Comparison of ENCODE assay signal across 9 cellular contexts in genomic region chr5:178114325-178115135, GRCh38. TPM values are rescaled to one million over a fixed set of nuclear protein-coding genes. Genes with fewer than 3 reads are reported as not detected.
DNase-seq lines count a peak whose midpoint lies in the region; ATAC-seq and TF ChIP-seq lines count a peak whose summit lies in the region.
"Had no signal": no experiment of that assay in that cellular context is flagged by ENCODE, and none has a peak within 500 bp of the region (broad histone marks: within the 10 kb centered on the region; RNA-seq: fewer than 3 reads in every experiment).

No MANE protein-coding gene starts in this region.

- TF ChIP-seq CTCF in mammary epithelial cell (conservative IDR thresholded peaks at IDR 0.05 in 1 of 2, IDR thresholded peaks at IDR 0.05 in 1 of 2; ENCODE audit: extremely low read depth in 1 of 2, insufficient read depth in 1 of 2, low read depth in 1 of 2, low read length in 2 of 2) (no peak), lower lobe of right lung (IDR thresholded peaks at IDR 0.05) (no peak), testis (IDR thresholded peaks at IDR 0.05) (no peak)

- H3K9me3 ChIP-seq in SJCRH30 (replicated peaks): no peaks in the 10 kb centered on the region; the same call in 1 of the 2 replicates
- no peaks in the 10 kb centered on the region for H3K9me3 ChIP-seq in mammary epithelial cell (replicated peaks; ENCODE audit: insufficient read depth, low read length)
- peaks cover 3% of the 10 kb centered on the region for H3K9me3 ChIP-seq in lower lobe of right lung
- no peaks in the 10 kb centered on the region for H3K9me3 ChIP-seq in testis
- H3K9me3 ChIP-seq: neutrophil had no signal

- H4K20me1 ChIP-seq in mammary epithelial cell (ENCODE audit: insufficient read depth, low read length): no peaks in the 10 kb centered on the region

- peak overlapping the region; percentile 100 for H3K4me2 ChIP-seq in mammary epithelial cell (ENCODE audit: insufficient read depth, low read depth, low read length)

- intact Hi-C loops in mammary epithelial cell (cut with micrococcal nuclease) (no loop called here), lower lobe of right lung (cut with DNase I) (no loop called here), testis (cut with DNase I; ENCODE audit: low total_unique reads) (no loop called here)

- peak overlapping the region; percentile 91 for H2AFZ ChIP-seq in mammary epithelial cell (ENCODE audit: low read depth, low read length)

- in situ Hi-C loops in mammary epithelial cell (cut with MboI; ENCODE audit: low sequenced_read_pairs in 2 of 2): no loop called here

- H3K79me2 ChIP-seq in mammary epithelial cell (ENCODE audit: insufficient read depth, low read length): no peaks in the 10 kb centered on the region

- H3K27me3 ChIP-seq in SJCRH30: no peaks in the 10 kb centered on the region
- no peaks in the 10 kb centered on the region for H3K27me3 ChIP-seq in mammary epithelial cell (ENCODE audit: insufficient read depth, low read length)
- peaks cover 32% of the 10 kb centered on the region for H3K27me3 ChIP-seq in lower lobe of right lung (ENCODE audit: low read depth)
- H3K27me3 ChIP-seq in testis: no peaks in the 10 kb centered on the region

- TF ChIP-seq POLR2A in testis (IDR thresholded peaks at IDR 0.05): no peak

- dilution Hi-C loops in mammary epithelial cell (cut with HindIII; ENCODE audit: low sequenced_read_pairs): no loop called here

- ATAC-seq in GM18907 (IDR thresholded peaks at IDR 0.05; ENCODE audit: unreplicated experiment) (peak; percentile 13), lower lobe of right lung (peak; percentile 11 to 33), GM19035 (IDR thresholded peaks at IDR 0.05; ENCODE audit: unreplicated experiment) (no peak)

- peak overlapping the region; percentile 78 for H3K4me3 ChIP-seq in SJCRH30
- peak overlapping the region; percentile 47 to 74 (median 66) for H3K4me3 ChIP-seq in mammary epithelial cell (replicated peaks in 1 of 3; ENCODE audit: insufficient read depth in 1 of 3, low read depth in 2 of 3, low read length in 3 of 3)
- H3K4me3 ChIP-seq in lower lobe of right lung: peak overlapping the region; percentile 63
- peak overlapping the region; percentile 37 to 43 for H3K4me3 ChIP-seq in testis

- H3K27ac ChIP-seq in SJCRH30: peak overlapping the region; percentile 97
- no peak overlapping the region for H3K27ac ChIP-seq in mammary epithelial cell (ENCODE audit: insufficient read depth, low read depth, low read length)
- peak overlapping the region; percentile 74 for H3K27ac ChIP-seq in lower lobe of right lung
- H3K27ac ChIP-seq in testis: no peak overlapping the region
- H3K27ac ChIP-seq: neutrophil had no signal

- DNase-seq in SJCRH30: peak; percentile 59 to 66
- no peak for DNase-seq in mammary epithelial cell
- no peak for DNase-seq in lower lobe of right lung
- DNase-seq in testis: peak; percentile 47
- DNase-seq in hepatic stellate cell (ENCODE audit: low spot score): no peak
- no peak for DNase-seq in NCI-H1930 (lab: John Stamatoyannopoulos, UW)

- BruUV-seq in mammary epithelial cell (replicated peaks; lab: Mats Ljungman, UMichigan): no TSS peak

- 38% methylated on average over 21 of the region's 28 CpGs for WGBS in mammary epithelial cell (ENCODE audit: low coverage, missing lambda C conversion rate)
- 20 to 46% methylated on average over 7 to 28 of the region's 28 CpGs for WGBS in testis, 2 donors

- no peak overlapping the region for H3K9ac ChIP-seq in mammary epithelial cell (ENCODE audit: insufficient read depth, low read length)

- peaks cover 32% of the 10 kb centered on the region for H3K4me1 ChIP-seq in SJCRH30
- peaks cover 13% of the 10 kb centered on the region for H3K4me1 ChIP-seq in mammary epithelial cell (ENCODE audit: insufficient read depth, low read length)
- peaks cover 35% of the 10 kb centered on the region for H3K4me1 ChIP-seq in lower lobe of right lung
- H3K4me1 ChIP-seq in testis: peaks cover 9% of the 10 kb centered on the region

- H3K36me3 ChIP-seq in SJCRH30 (peaks cover 7% of the 10 kb centered on the region), mammary epithelial cell (ENCODE audit: insufficient read depth, low read length) (no peaks in the 10 kb centered on the region), lower lobe of right lung (no peaks in the 10 kb centered on the region), testis (ENCODE audit: low read depth, missing control alignments) (no peaks in the 10 kb centered on the region)
- H3K36me3 ChIP-seq: neutrophil had no signal

- CTCF ChIA-PET in mammary epithelial cell (lab: Charles Lee; ENCODE audit: low non-redundant PET): no interaction called here

RNA-seq across cellular contexts. Expression of gene N4BP3, which starts 1.2 kb away (rescaled TPM):
- total RNA-seq in SJCRH30 (2014; rRNA removed; shearing (Covaris generic)): 43.8 and 45.8 TPM in 2 replicates
- total RNA-seq in mammary epithelial cell: 1 to 10 TPM in 1 of 2 donors, under 1 TPM in 1; 0.67 to 2.2 TPM
- 0.46 TPM for polyA plus RNA-seq in mammary epithelial cell
- polyA minus RNA-seq in mammary epithelial cell: not detected
- 7.9 TPM for total RNA-seq in lower lobe of right lung
- total RNA-seq in testis: 1 to 10 TPM; 3.2 to 3.6 TPM
- polyA plus RNA-seq in testis (ENCODE audit: insufficient read depth, low read depth, low replicate concordance): 1.4 TPM

RNA-seq across cellular contexts. Expression of gene RMND5B, which starts 16.3 kb away (rescaled TPM):
- 24.6 and 24.7 TPM in 2 replicates for total RNA-seq in SJCRH30 (2014; rRNA removed; shearing (Covaris generic))
- total RNA-seq in mammary epithelial cell: 10 to 100 TPM; 15.3 to 23.8 TPM
- 17.1 TPM for polyA plus RNA-seq in mammary epithelial cell
- polyA minus RNA-seq in mammary epithelial cell: 22.2 TPM
- 38.6 TPM for total RNA-seq in lower lobe of right lung
- 100 to 1,000 TPM in 1 of 2 donors, 10 to 100 TPM in 1; 73.0 to 102 TPM for total RNA-seq in testis
- polyA plus RNA-seq in testis (ENCODE audit: insufficient read depth, low read depth, low replicate concordance): 181 TPM

RNA-seq across cellular contexts. Expression of gene NHP2, which starts 39.2 kb away (rescaled TPM):
- 277 and 303 TPM in 2 replicates for total RNA-seq in SJCRH30 (2014; rRNA removed; shearing (Covaris generic))
- 100 to 1,000 TPM in 1 of 2 donors, 10 to 100 TPM in 1; 72.8 to 152 TPM for total RNA-seq in mammary epithelial cell
- 213 TPM for polyA plus RNA-seq in mammary epithelial cell
- polyA minus RNA-seq in mammary epithelial cell: 91.2 TPM
- total RNA-seq in lower lobe of right lung: 57.5 TPM
- total RNA-seq in testis: 100 to 1,000 TPM; 132 to 208 TPM
- 105 TPM for polyA plus RNA-seq in testis (ENCODE audit: insufficient read depth, low read depth, low replicate concordance)

Comparison
In these comparisons a context has a peak if more than half of its experiments do, and no peak if none do; other contexts are left out.
1. DNase-seq: peak in SJCRH30 (2 of 2) and testis (single experiment); none in mammary epithelial cell (single experiment), lower lobe of right lung (single experiment), hepatic stellate cell (single experiment) and NCI-H1930 (0 of 2).
2. H3K27ac ChIP-seq: peak in SJCRH30 (single experiment) and lower lobe of right lung (single experiment); none in mammary epithelial cell (single experiment) and testis (0 of 2).
3. Peak in every context shown above with its lines, with median percentiles within 50 percentile points of each other: H3K4me3 ChIP-seq.